In genomic region chr1:51819810-51820209, GRCh38 we compare ENCODE assay signal across 20 cellular contexts. TPM values are rescaled to one million over a fixed set of nuclear protein-coding genes. Genes with fewer than 3 reads are reported as not detected.
DNase-seq lines count a peak whose midpoint lies in the region; ATAC-seq and TF ChIP-seq lines count a peak whose summit lies in the region.
"Had no signal": no experiment of that assay in that cellular context is flagged by ENCODE, and none has a peak within 500 bp of the region (broad histone marks: within the 10 kb centered on the region; RNA-seq: fewer than 3 reads in every experiment).

No MANE protein-coding gene starts in this region.

- H3K4me3 ChIP-seq in A673 (ENCODE audit: low read depth, low read length, poor library complexity, severe bottlenecking) (no peak overlapping the region), GM23248 (no peak overlapping the region), right atrium auricular region (no peak overlapping the region)
- H3K4me3 ChIP-seq: BLaER1, Peyer's patch had no signal

- H3K27ac ChIP-seq in A673 (ENCODE audit: low read depth, low read length, poor library complexity, severe bottlenecking): peak overlapping the region; percentile 32
- H3K27ac ChIP-seq in GM23248: no peak overlapping the region
- H3K27ac ChIP-seq in right atrium auricular region: no peak overlapping the region
- H3K27ac ChIP-seq: 22Rv1, BLaER1, HL-60, Peyer's patch had no signal

- intact Hi-C loops in A673 (cut with micrococcal nuclease; ENCODE audit: unreplicated experiment): no loop called here
- intact Hi-C loops in activated CD4-positive, alpha-beta T cell treated with anti-CD3 and anti-CD28 coated beads for 36 hours (cut with DNase I, micrococcal nuclease): loop anchor here in 1 of 2 experiments (10.0 kb wide), 1 partner anchor 185 kb away; no protein-coding TSS in a partner anchor

- POLR2A ChIA-PET in A673 (lab: Charles Lee; ENCODE audit: low non-redundant PET): no interaction called here
- POLR2A ChIA-PET in activated CD4-positive, alpha-beta T cell treated with anti-CD3 and anti-CD28 coated beads for 36 hours (lab: Charles Lee): no interaction called here

- H3K36me3 ChIP-seq in A673 (ENCODE audit: insufficient read depth, low read length, poor library complexity, severe bottlenecking): peaks cover 98% of the 10 kb centered on the region
- H3K36me3 ChIP-seq in GM23248 (ENCODE audit: low read depth): peaks cover 52% of the 10 kb centered on the region
- peaks cover 26% of the 10 kb centered on the region for H3K36me3 ChIP-seq in right atrium auricular region

- H3K36me3 Mint-ChIP-seq in memory B cell: peaks cover 17% of the 10 kb centered on the region
- peaks cover 2% of the 10 kb centered on the region for H3K36me3 Mint-ChIP-seq in T-helper 17 cell (ENCODE audit: low read depth)
- peaks cover 21% of the 10 kb centered on the region for H3K36me3 Mint-ChIP-seq in activated CD4-positive, alpha-beta T cell treated with anti-CD3 and anti-CD28 coated beads for 36 hours (ENCODE audit: low read depth)

- no peak overlapping the region for H2AFZ ChIP-seq in GM23248

- CTCF ChIA-PET in A673 (lab: Charles Lee): no interaction called here
- CTCF ChIA-PET in activated CD4-positive, alpha-beta T cell treated with anti-CD3 and anti-CD28 coated beads for 36 hours (lab: Charles Lee): no interaction called here

- peak overlapping the region; percentile 11 for H3K27ac Mint-ChIP-seq in memory B cell
- no peak overlapping the region for H3K27ac Mint-ChIP-seq in T-helper 17 cell
- H3K27ac Mint-ChIP-seq in activated CD4-positive, alpha-beta T cell treated with anti-CD3 and anti-CD28 coated beads for 36 hours: no peak overlapping the region
- H3K27ac Mint-ChIP-seq: CD8-positive, alpha-beta T cell; H9 had no signal

- H3K79me2 ChIP-seq in GM23248 (ENCODE audit: insufficient read depth): peaks cover 11% of the 10 kb centered on the region

- H3F3A ChIP-seq in GM23248 (ENCODE audit: insufficient read depth): peaks cover 6% of the 10 kb centered on the region; the same call in 1 of the 2 replicates

- no peaks in the 10 kb centered on the region for H3K27me3 ChIP-seq in A673 (replicated peaks; ENCODE audit: insufficient read depth, low read depth, low read length, poor library complexity)
- no peaks in the 10 kb centered on the region for H3K27me3 ChIP-seq in GM23248 (replicated peaks; ENCODE audit: insufficient read depth)
- H3K27me3 ChIP-seq in right atrium auricular region: no peaks in the 10 kb centered on the region
- H3K27me3 ChIP-seq: BLaER1, Peyer's patch had no signal

- DNase-seq in A673 (ENCODE audit: low spot score) (no peak), GM23248 (peak; percentile 42), fibroblast of gingiva (ENCODE audit: low read depth) (peak; percentile 16), memory B cell (ENCODE audit: low spot score in 2 of 2) (no peak), glomerular visceral epithelial cell (ENCODE audit: extremely low spot score) (no peak), T-helper 17 cell (no peak), right atrium auricular region (ENCODE audit: low spot score) (no peak)
- no peak for DNase-seq in activated CD4-positive, alpha-beta T cell treated with anti-CD3 and anti-CD28 coated beads for 36 hours
- DNase-seq: Calu3; CD8-positive, alpha-beta T cell; H9; NCI-H1436; NCI-H2029; NCI-H345; NCI-H526 treated with DMSO at 0.1 percent for 48 hours; Peyer's patch had no signal

- H3K4me3 Mint-ChIP-seq in memory B cell: no peak overlapping the region
- no peak overlapping the region for H3K4me3 Mint-ChIP-seq in T-helper 17 cell
- no peak overlapping the region for H3K4me3 Mint-ChIP-seq in activated CD4-positive, alpha-beta T cell treated with anti-CD3 and anti-CD28 coated beads for 36 hours
- H3K4me3 Mint-ChIP-seq: CD8-positive, alpha-beta T cell; H9 had no signal

- TF ChIP-seq CTCF in A673 (conservative IDR thresholded peaks at IDR 0.05; ENCODE audit: low read depth, low read length) (no peak), right atrium auricular region (IDR thresholded peaks at IDR 0.05) (no peak)

- H3K9me3 Mint-ChIP-seq in memory B cell: no peaks in the 10 kb centered on the region
- no peaks in the 10 kb centered on the region for H3K9me3 Mint-ChIP-seq in activated CD4-positive, alpha-beta T cell treated with anti-CD3 and anti-CD28 coated beads for 36 hours (ENCODE audit: low read depth)
- H3K9me3 Mint-ChIP-seq: CD8-positive, alpha-beta T cell; H9 had no signal

- in situ Hi-C loops in GM23248 (cut with MboI): no loop called here

- H3K4me1 Mint-ChIP-seq in memory B cell (no peaks in the 10 kb centered on the region), T-helper 17 cell (peaks cover 5% of the 10 kb centered on the region)
- H3K4me1 Mint-ChIP-seq in activated CD4-positive, alpha-beta T cell treated with anti-CD3 and anti-CD28 coated beads for 36 hours: no peaks in the 10 kb centered on the region
- H3K4me1 Mint-ChIP-seq: H9 had no signal

- no peak overlapping the region for H3K4me2 ChIP-seq in GM23248 (ENCODE audit: unreplicated experiment)
- H3K4me2 ChIP-seq: BLaER1 had no signal

- no peaks in the 10 kb centered on the region for H3K27me3 Mint-ChIP-seq in memory B cell
- H3K27me3 Mint-ChIP-seq in T-helper 17 cell: no peaks in the 10 kb centered on the region
- H3K27me3 Mint-ChIP-seq in activated CD4-positive, alpha-beta T cell treated with anti-CD3 and anti-CD28 coated beads for 36 hours: no peaks in the 10 kb centered on the region

- H3K9me2 ChIP-seq in GM23248 (ENCODE audit: insufficient read depth): no peaks in the 10 kb centered on the region

- ATAC-seq in memory B cell (ENCODE audit: low read depth) (no peak), T-helper 17 cell (no peak)
- no peak for ATAC-seq in activated CD4-positive, alpha-beta T cell treated with anti-CD3 and anti-CD28 coated beads for 36 hours
- ATAC-seq: CD8-positive, alpha-beta T cell; Right ventricle myocardium inferior had no signal

- no TSS peak for BruUV-seq in A673 (replicated peaks; lab: Mats Ljungman, UMichigan)

- no peaks in the 10 kb centered on the region for H4K20me1 ChIP-seq in GM23248 (ENCODE audit: insufficient read depth)
- H4K20me1 ChIP-seq: BLaER1 had no signal

- H3K9me3 ChIP-seq in A673 (ENCODE audit: low read depth, low read length, poor library complexity, severe bottlenecking) (no peaks in the 10 kb centered on the region), GM23248 (ENCODE audit: low read depth) (no peaks in the 10 kb centered on the region), T-helper 17 cell (ENCODE audit: control insufficient read depth, low read length, poor library complexity, severe bottlenecking) (no peaks in the 10 kb centered on the region), right atrium auricular region (no peaks in the 10 kb centered on the region)
- H3K9me3 ChIP-seq: BLaER1, Peyer's patch had no signal

- no peak overlapping the region for H3K9ac ChIP-seq in GM23248
- H3K9ac ChIP-seq: BLaER1 had no signal

- H3K4me1 ChIP-seq in A673 (ENCODE audit: insufficient read depth, low read length, poor library complexity, severe bottlenecking) (peaks cover 3% of the 10 kb centered on the region), GM23248 (ENCODE audit: insufficient read depth) (peaks cover 8% of the 10 kb centered on the region; the same call in 1 of the 2 replicates), right atrium auricular region (no peaks in the 10 kb centered on the region)
- H3K4me1 ChIP-seq: BLaER1, Peyer's patch had no signal

- WGBS in GM23248 (ENCODE audit: low coverage in 1 of 2, low lambda C conversion rate in 2 of 2, missing lambda C conversion rate in 2 of 2), 2 experiments: 96 to 100% methylated on average over 1 of the region's 1 CpG

RNA-seq across cellular contexts. Expression of gene NRDC, which starts 58.7 kb away (rescaled TPM):
- total RNA-seq in A673 (2021) (1,009 and 1,043 TPM in 2 replicates), T-helper 17 cell (100 to 1,000 TPM in 1 of 2 donors, 10 to 100 TPM in 1; 97.9 to 116 TPM), right atrium auricular region (10 to 100 TPM; 67.5 to 74.6 TPM)
- 55.2 and 62.5 TPM in 2 replicates for total RNA-seq in GM23248 (2014; rRNA removed; shearing (Covaris generic))
- polyA plus RNA-seq in GM23248 (2016; fragmentation: Nextera tagmentation; extraction: Ambion mirVana): 122 and 129 TPM in 2 replicates
- 100 to 1,000 TPM; 149 to 186 TPM for total RNA-seq in activated CD4-positive, alpha-beta T cell treated with anti-CD3 and anti-CD28 coated beads for 36 hours

Comparison
In these comparisons a context has a peak if more than half of its experiments do, and no peak if none do; other contexts are left out.
1. DNase-seq: peak in GM23248 (single experiment) and fibroblast of gingiva (single experiment); none in A673 (single experiment), memory B cell (0 of 2), glomerular visceral epithelial cell (single experiment), T-helper 17 cell (0 of 3), activated CD4-positive, alpha-beta T cell treated with anti-CD3 and anti-CD28 coated beads for 36 hours (single experiment) and right atrium auricular region (single experiment).